ENCODE assay signal across 1 cellular context in the genomic region with DNA sequence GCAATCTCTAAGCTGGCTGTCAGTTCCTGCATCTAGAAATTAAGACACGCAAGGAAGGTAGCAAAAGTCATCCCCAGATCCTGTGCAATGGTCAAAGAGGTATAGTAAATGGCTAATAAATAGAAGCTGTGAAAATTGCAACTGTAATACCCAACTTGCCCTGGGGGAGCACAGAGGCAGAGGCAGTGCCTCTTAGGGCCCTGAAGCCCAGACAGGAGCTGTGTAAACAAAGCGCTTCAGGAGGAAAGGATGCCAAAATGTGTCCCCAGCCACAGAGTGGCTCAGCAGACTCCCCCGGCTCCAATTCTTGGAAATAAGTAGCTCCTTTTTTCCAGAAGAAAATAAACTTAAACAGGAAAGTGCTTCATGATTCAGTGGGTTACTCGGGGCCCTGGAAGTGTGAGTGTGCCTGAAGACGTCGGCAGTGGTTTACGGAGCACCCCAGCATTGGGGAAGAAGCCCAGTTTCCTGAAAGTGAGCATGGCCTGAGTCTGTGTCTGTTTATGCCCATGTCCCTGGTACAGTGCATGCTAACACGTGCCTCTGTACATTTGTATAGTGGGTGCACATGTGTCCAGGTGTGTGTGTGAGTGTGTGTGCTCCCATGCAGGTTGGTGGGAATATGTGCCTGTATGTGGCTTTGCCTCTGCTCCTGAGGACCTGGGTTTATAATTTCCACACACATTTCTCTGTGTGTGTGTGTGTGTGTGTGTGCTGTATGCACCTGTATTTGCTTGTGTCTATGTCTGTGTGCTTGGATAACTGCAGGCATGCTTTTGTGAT.
TF ChIP-seq lines count a peak whose summit lies in the region.

No MANE protein-coding gene starts in this region.

TF ChIP-seq in HEK293, 187 proteins besides CTCF, POLR2A, EP300 and RAD21 (continued from another document):
- no peak for TF ChIP-seq ZNF248 (tag by site-specific recombination; IDR thresholded peaks at IDR 0.05)
TF ChIP-seq in HEK293: peak in this region for 1.
